8 cellular contexts compared by ENCODE assay signal in genomic region chr6:149716584-149716983, GRCh38. TPM values are rescaled to one million over a fixed set of nuclear protein-coding genes. Genes with fewer than 3 reads are reported as not detected.
A peak's percentile ranks its signal among the peaks of the same experiment; 100 is the strongest.
DNase-seq lines count a peak whose midpoint lies in the region; ATAC-seq and TF ChIP-seq lines count a peak whose summit lies in the region.

No MANE protein-coding gene starts in this region.

- peaks cover 9% of the 10 kb centered on the region for H3K4me1 ChIP-seq in skeletal muscle satellite cell (ENCODE audit: control insufficient read depth, insufficient read depth, low read length)

- peak; percentile 21 for DNase-seq in DMS 273 (lab: John Stamatoyannopoulos, UW; ENCODE audit: unreplicated experiment)
- DNase-seq in DMS 273 treated with DMSO at 0.1 percent for 48 hours (lab: John Stamatoyannopoulos, UW), result no peak
- DNase-seq in SK-N-MC (ENCODE audit: low read depth, low spot score), result no peak
- peak; percentile 19 for DNase-seq in fibroblast of villous mesenchyme (ENCODE audit: low read depth)
- no peak for DNase-seq in NCI-H774 (lab: John Stamatoyannopoulos, UW)

- no peak for TF ChIP-seq CTCF in fibroblast of villous mesenchyme (IDR thresholded peaks at IDR 0.05; ENCODE audit: insufficient read depth, low read depth, low read length)

- H3K36me3 ChIP-seq in SK-N-MC (ENCODE audit: insufficient read depth, low read length) (peaks cover 5% of the 10 kb centered on the region), skeletal muscle satellite cell (ENCODE audit: insufficient read depth, low read length) (no peaks in the 10 kb centered on the region)

- H3K4me2 ChIP-seq in skeletal muscle satellite cell (ENCODE audit: low read length), result peak overlapping the region; percentile 91

- peak overlapping the region; percentile 99 for H3K9ac ChIP-seq in SK-N-MC (ENCODE audit: insufficient read length)
- H3K9ac ChIP-seq in skeletal muscle satellite cell (ENCODE audit: low read depth, low read length), result peak overlapping the region; percentile 99

- no peak for ATAC-seq in GM21447 (IDR thresholded peaks at IDR 0.05; ENCODE audit: unreplicated experiment)
- no peak for ATAC-seq in HG03175 (IDR thresholded peaks at IDR 0.05; ENCODE audit: unreplicated experiment)

- no peaks in the 10 kb centered on the region for H3K27me3 ChIP-seq in skeletal muscle satellite cell (ENCODE audit: control insufficient read depth, insufficient read depth, low read length)

- H3K9me3 ChIP-seq in SK-N-MC (ENCODE audit: low read depth, low read length) (no peaks in the 10 kb centered on the region), skeletal muscle satellite cell (replicated peaks; ENCODE audit: low read length) (no peaks in the 10 kb centered on the region)

- H3K4me3 ChIP-seq in SK-N-MC (peak overlapping the region; percentile 95), fibroblast of villous mesenchyme (ENCODE audit: low read depth, low read length) (peak overlapping the region; percentile 93), skeletal muscle satellite cell (ENCODE audit: low read length) (peak overlapping the region; percentile 89)

- H3K27ac ChIP-seq in SK-N-MC, result no peak overlapping the region

RNA-seq across cellular contexts. Expression of gene LATS1, which starts 1.3 kb away (rescaled TPM):
- 20.6 and 25.9 TPM in 2 replicates for total RNA-seq in fibroblast of villous mesenchyme
- total RNA-seq in skeletal muscle satellite cell (2012; rRNA removed), result 15.2 and 15.5 TPM in 2 replicates

RNA-seq across cellular contexts. Expression of gene NUP43, which starts 29.7 kb away (rescaled TPM):
- total RNA-seq in fibroblast of villous mesenchyme, result 26.4 and 40.6 TPM in 2 replicates
- total RNA-seq in skeletal muscle satellite cell (2012; rRNA removed), result 34.0 and 36.7 TPM in 2 replicates

RNA-seq across cellular contexts. Expression of gene PCMT1, which starts 33.0 kb away (rescaled TPM):
- total RNA-seq in fibroblast of villous mesenchyme, result 112 and 126 TPM in 2 replicates
- total RNA-seq in skeletal muscle satellite cell (2012; rRNA removed), result 197 and 209 TPM in 2 replicates

Comparison
In these comparisons a context has a peak if more than half of its experiments do, and no peak if none do; other contexts are left out.
1. DNase-seq: peak in DMS 273 (single experiment) and fibroblast of villous mesenchyme (single experiment); none in DMS 273 treated with DMSO at 0.1 percent for 48 hours (single experiment), SK-N-MC (single experiment) and NCI-H774 (single experiment).
2. Peak in every context shown above with its lines, with median percentiles within 50 percentile points of each other: H3K4me3 ChIP-seq.